8 cellular contexts compared by ENCODE assay signal in genomic region chr6:150334790-150335783, GRCh38. TPM values are rescaled to one million over a fixed set of nuclear protein-coding genes. Genes with fewer than 3 reads are reported as not detected.
A peak's percentile ranks its signal among the peaks of the same experiment; 100 is the strongest.
DNase-seq lines count a peak whose midpoint lies in the region; ATAC-seq, FAIRE-seq and TF ChIP-seq lines count a peak whose summit lies in the region.

No MANE protein-coding gene starts in this region.

- no peak overlapping the region for H3K9ac ChIP-seq in GM12878 (ENCODE audit: control insufficient read depth, insufficient read depth, low read length)

- no peaks in the 10 kb centered on the region for H4K20me1 ChIP-seq in GM12878 (ENCODE audit: control insufficient read depth, insufficient read depth)

- H3K79me2 ChIP-seq in GM12878 (ENCODE audit: control insufficient read depth, insufficient read depth, low read length) = no peaks in the 10 kb centered on the region

- H3K27me3 ChIP-seq in BE2C = peaks cover 4% of the 10 kb centered on the region; the same call in 1 of the 2 replicates
- no peaks in the 10 kb centered on the region for H3K27me3 ChIP-seq in GM12878 (replicated peaks in 1 of 2; ENCODE audit: control insufficient read depth in 2 of 2, insufficient read depth in 2 of 2, low read length in 1 of 2)

- peak; percentile 70 for FAIRE-seq in GM12878 (lab: Jason Lieb, UNC)

- 16% methylated on average over 7 of the region's 7 CpGs for WGBS in GM12878 (ENCODE audit: insufficient coverage, insufficient replicate concordance, low lambda C conversion rate, missing lambda C conversion rate)

- intact Hi-C loops in GM12878 (cut with micrococcal nuclease; ENCODE audit: unreplicated experiment) = loop anchor here (1.0 to 10.0 kb wide), 5 partner anchors 60 to 482 kb away; no protein-coding TSS in a partner anchor

- H3K4me2 ChIP-seq in GM12878 (ENCODE audit: control insufficient read depth, insufficient read depth) = no peak overlapping the region

- SMC1A ChIA-PET in GM12878 (lab: Charles Lee; ENCODE audit: uncharacterized antibody, unreplicated experiment) = interaction anchor here (0.7 to 1.5 kb wide), 5 partner anchors 25 to 264 kb away, joined by 3 to 5 read pairs (median 4); no protein-coding TSS in a partner anchor

- TF ChIP-seq POLR2A in GM12878 (IDR thresholded peaks at IDR 0.05; ENCODE audit: low read depth, low read length) = no peak

- H2AFZ ChIP-seq in GM12878 (ENCODE audit: control insufficient read depth, low read depth, low read length) = no peak overlapping the region

- POLR2A ChIA-PET in GM12878 (lab: Charles Lee) = no interaction called here

- in situ Hi-C loops in GM12878 (cut with MboI) = loop anchor here (10.0 kb wide), 2 partner anchors 250 to 480 kb away; no protein-coding TSS in a partner anchor

- DNase-seq in BE2C (peak; percentile 29), GM12865 (ENCODE audit: low read depth) (peak; percentile 68), NCI-H345 treated with DMSO at 0.1 percent for 48 hours (lab: John Stamatoyannopoulos, UW; ENCODE audit: unreplicated experiment) (peak; percentile 45), GM12878 (ENCODE audit: low read depth, low spot score) (no peak), inferior parietal cortex (ENCODE audit: extremely low spot score) (peak; percentile 76)
- DNase-seq in stimulated activated naive CD8-positive, alpha-beta T cell treated with anti-CD3 and anti-CD28 coated beads, Interleukin-15, Interleukin-2, amounts not matched to agents 100 U/mL and 50 U/mL, for 24 hours = peak; percentile 28

- CTCF ChIA-PET in GM12878 (lab: Yijun Ruan, JAX) = interaction anchor here (0.7 to 1.8 kb wide), 5 partner anchors 57 to 264 kb away, joined by 3 to 30 read pairs (median 4); no protein-coding TSS in a partner anchor

- RAD21 ChIA-PET in GM12878 (lab: Charles Lee; ENCODE audit: unreplicated experiment) = interaction anchor here (0.6 to 1.4 kb wide), 5 partner anchors 58 to 394 kb away, joined by 3 to 7 read pairs (median 3); no protein-coding TSS in a partner anchor

- TF ChIP-seq EP300 in GM12878 (IDR thresholded peaks at IDR 0.05; ENCODE audit: borderline replicate concordance in 1 of 2, control insufficient read depth in 1 of 2, low read depth in 2 of 2, low read length in 2 of 2) = no peak

- ATAC-seq in GM12878 = peak; percentile 43; the same call in 2 of the 3 replicates
- no peak for ATAC-seq in stimulated activated naive CD8-positive, alpha-beta T cell treated with anti-CD3 and anti-CD28 coated beads, Interleukin-15, Interleukin-2, amounts not matched to agents 100 U/mL and 50 U/mL, for 24 hours
- no peak for ATAC-seq in GM18520 (IDR thresholded peaks at IDR 0.05; ENCODE audit: unreplicated experiment)
- ATAC-seq in HG03469 (IDR thresholded peaks at IDR 0.05; ENCODE audit: unreplicated experiment) = no peak

- no peak overlapping the region for H3K27ac ChIP-seq in GM12878 (ENCODE audit: control insufficient read depth, insufficient read depth)

- H3K9me3 ChIP-seq in BE2C = no peaks in the 10 kb centered on the region
- H3K9me3 ChIP-seq in GM12878 (replicated peaks; ENCODE audit: control insufficient read depth, insufficient read depth, low read length) = no peaks in the 10 kb centered on the region

- no peaks in the 10 kb centered on the region for H3K4me1 ChIP-seq in BE2C
- H3K4me1 ChIP-seq in GM12878 (ENCODE audit: control insufficient read depth, insufficient read depth, low read length) = no peaks in the 10 kb centered on the region

- peak; percentile 75 for TF ChIP-seq CTCF in BE2C (IDR thresholded peaks at IDR 0.05; ENCODE audit: low read depth, low read length)
- TF ChIP-seq CTCF in GM12865 (IDR thresholded peaks at IDR 0.05; ENCODE audit: insufficient read depth, low read depth, low read length, missing control alignments) = peak; percentile 59
- peak; percentile 59 to 70 (median 68); a peak in 5 of 6 replicates for TF ChIP-seq CTCF in GM12878 (IDR thresholded peaks at IDR 0.05 in 2 of 3, conservative IDR thresholded peaks at IDR 0.05 in 1 of 3; ENCODE audit: control insufficient read depth in 2 of 3, extremely low read depth in 1 of 3, insufficient read depth in 1 of 3, low read depth in 3 of 3, low read length in 3 of 3)

- peak; percentile 87 for TF ChIP-seq RAD21 in GM12878 (IDR thresholded peaks at IDR 0.05; ENCODE audit: insufficient read depth, low read depth, low read length)

- H3K4me3 ChIP-seq in BE2C (ENCODE audit: low read depth, low read length) (no peak overlapping the region), GM12865 (ENCODE audit: low read depth, low read length) (no peak overlapping the region), GM12878 (no peak overlapping the region)

- H3K36me3 ChIP-seq in BE2C (no peaks in the 10 kb centered on the region), GM12878 (ENCODE audit: control insufficient read depth in 2 of 2, insufficient read depth in 2 of 2, low read length in 1 of 2) (no peaks in the 10 kb centered on the region)

- BruUV-seq in GM12878 (replicated peaks; lab: Mats Ljungman, UMichigan) = no TSS peak

TF ChIP-seq in GM12878, 131 proteins besides CTCF, POLR2A, EP300 and RAD21:
- TF ChIP-seq SMC3 (IDR thresholded peaks at IDR 0.05; ENCODE audit: borderline replicate concordance, low read length) = peak; percentile 76; the same call in 1 of the 2 replicates
- no peak for TF ChIP-seq TCF12 (IDR thresholded peaks at IDR 0.05; ENCODE audit: low read depth, low read length)

RNA-seq across cellular contexts. Expression of gene IYD, which starts 33.7 kb away (rescaled TPM):
- not detected for polyA plus RNA-seq in BE2C (2012; ENCODE audit: insufficient read depth, insufficient read length, low read depth)
- not detected in 2 replicates for total RNA-seq in GM12878 (2013; cell fraction: nucleolus; rRNA removed)
- not detected in 2 replicates for total RNA-seq in GM12878 (2014; rRNA removed)
- not detected in 2 replicates for total RNA-seq in GM12878 (2014; rRNA removed; fragmentation: Illumina TruSeq; extraction: Trizol)
- 0.24 TPM in 1 of 2 replicates, not detected in the other for total RNA-seq in GM12878 (2021)
- polyA plus RNA-seq in GM12878 (2011; ENCODE audit: low read depth) = not detected
- polyA plus RNA-seq in GM12878 (2011; rRNA removed) = 0.03 and 0.07 TPM in 2 replicates
- under 0.01 and 0.01 TPM in 2 replicates for polyA plus RNA-seq in GM12878 (2011; cell fraction: cytosol; rRNA removed)
- 0.01 and 0.03 TPM in 2 replicates for polyA plus RNA-seq in GM12878 (2011; cell fraction: nucleus; rRNA removed)
- polyA plus RNA-seq in GM12878 (2012) = not detected in 2 replicates
- not detected in 2 replicates for polyA plus RNA-seq in GM12878 (2014; fragmentation: Illumina TruSeq; extraction: Trizol)
- polyA plus RNA-seq in GM12878 (2014; fragmentation: Nextera tagmentation; extraction: Ambion mirVana) = not detected
- not detected in 2 replicates for polyA plus RNA-seq in GM12878 (2014; rRNA removed)
- not detected for polyA plus RNA-seq in GM12878 (2016; fragmentation: Nextera tagmentation; extraction: Ambion mirVana)
- polyA minus RNA-seq in GM12878 (2011; rRNA and poly(A)+ RNA removed) = not detected in 2 replicates
- not detected in 2 replicates for polyA minus RNA-seq in GM12878 (2011; cell fraction: cytosol; rRNA and poly(A)+ RNA removed)
- polyA minus RNA-seq in GM12878 (2011; cell fraction: nucleus; rRNA and poly(A)+ RNA removed) = not detected in 2 replicates
